ENCODE assay signal across 7 cellular contexts in the genomic region with DNA sequence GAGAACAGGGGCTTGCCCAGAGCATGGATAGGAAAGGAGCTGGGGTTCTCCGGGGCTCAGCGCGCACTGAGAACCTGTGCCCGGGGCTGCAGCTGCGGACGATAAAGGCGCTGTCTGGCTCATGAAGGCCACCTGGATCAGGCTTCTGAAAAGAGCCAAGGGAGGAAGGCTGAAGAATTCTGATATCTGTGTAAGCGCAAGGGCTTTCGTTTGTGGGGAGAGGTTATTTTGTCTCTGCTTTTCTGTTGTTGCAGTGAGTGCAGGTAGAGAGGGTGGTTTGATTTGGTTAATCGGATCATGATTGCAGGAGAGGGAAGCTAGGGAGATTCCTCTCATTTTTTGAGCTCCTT.
DNase-seq lines count a peak whose midpoint lies in the region; ATAC-seq, FAIRE-seq and TF ChIP-seq lines count a peak whose summit lies in the region.

No MANE protein-coding gene starts in this region.

- no peaks in the 10 kb centered on the region for H3K79me2 ChIP-seq in MM.1S (ENCODE audit: low read length)

- peak overlapping the region; percentile 80 for H3K4me2 ChIP-seq in MM.1S (ENCODE audit: low read depth, low read length)

- no peak for ATAC-seq in GM21737 (IDR thresholded peaks at IDR 0.05; ENCODE audit: unreplicated experiment)

- TF ChIP-seq EP300 in ovary (IDR thresholded peaks at IDR 0.05) = no peak

- TF ChIP-seq POLR2A in ovary (IDR thresholded peaks at IDR 0.05) = no peak

- WGBS in ovary, 3 donors = 6 to 12% (median 7%) methylated on average over 10 of the region's 10 CpGs

- H3K9me2 ChIP-seq in MM.1S (replicated peaks; ENCODE audit: insufficient read depth, low read length) = no peaks in the 10 kb centered on the region

- no peaks in the 10 kb centered on the region for H3F3A ChIP-seq in MM.1S (ENCODE audit: insufficient read depth, low read length)

- H2AFZ ChIP-seq in MM.1S (ENCODE audit: low read length) = peak overlapping the region; percentile 71

- intact Hi-C loops in ovary (cut with DNase I) = no loop called here

- TF ChIP-seq CTCF in MM.1S (IDR thresholded peaks at IDR 0.05; ENCODE audit: low read length) (no peak), ovary (IDR thresholded peaks at IDR 0.05) (no peak)

- peak; percentile 41 for FAIRE-seq in GM18507 (lab: Jason Lieb, UNC)

- no peaks in the 10 kb centered on the region for H3K27me3 ChIP-seq in MM.1S (replicated peaks; ENCODE audit: insufficient read depth, low read length)
- H3K27me3 ChIP-seq in ovary = no peaks in the 10 kb centered on the region

- H3K4me1 ChIP-seq in MM.1S (ENCODE audit: low read length) (no peaks in the 10 kb centered on the region), ovary (ENCODE audit: insufficient read depth) (peaks cover 4% of the 10 kb centered on the region)

- DNase-seq in GM18507 (ENCODE audit: extremely low spot score, insufficient read length, low read depth) = no peak
- DNase-seq in MM.1S = peak; percentile 45
- peak; percentile 54 for DNase-seq in ecto neural progenitor cell (ENCODE audit: low spot score)
- DNase-seq in ovary = peak in 2 of 5 donors; percentile 13 to 42
- DNase-seq in cortex of kidney (lab: John Stamatoyannopoulos, UW) = no peak
- DNase-seq in AML-193 (lab: John Stamatoyannopoulos, UW) = no peak

- H3K36me3 ChIP-seq in MM.1S (replicated peaks; ENCODE audit: insufficient read depth, low read length) = no peaks in the 10 kb centered on the region
- no peaks in the 10 kb centered on the region for H3K36me3 ChIP-seq in ovary

- H3K4me3 ChIP-seq in MM.1S (ENCODE audit: low read length) (peak overlapping the region; percentile 45), ovary (peak overlapping the region; percentile 16)

- H3K27ac ChIP-seq in MM.1S (ENCODE audit: low read length) (peak overlapping the region; percentile 21; the same call in 1 of the 2 replicates), ovary (no peak overlapping the region)

- no peaks in the 10 kb centered on the region for H3K9me3 ChIP-seq in MM.1S (replicated peaks; ENCODE audit: insufficient read depth, low read length)
- no peaks in the 10 kb centered on the region for H3K9me3 ChIP-seq in ovary

- no peaks in the 10 kb centered on the region for H4K20me1 ChIP-seq in MM.1S (ENCODE audit: insufficient read depth, low read length)

- peak overlapping the region; percentile 44; the same call in 1 of the 2 replicates for H3K9ac ChIP-seq in MM.1S (ENCODE audit: low read length)

Comparison
In these comparisons a context has a peak if more than half of its experiments do, and no peak if none do; other contexts are left out.
1. DNase-seq: peak in MM.1S (single experiment) and ecto neural progenitor cell (single experiment); none in GM18507 (single experiment), cortex of kidney (single experiment) and AML-193 (0 of 2).